Comparison of ENCODE assay signal across 24 cellular contexts in the genomic region with DNA sequence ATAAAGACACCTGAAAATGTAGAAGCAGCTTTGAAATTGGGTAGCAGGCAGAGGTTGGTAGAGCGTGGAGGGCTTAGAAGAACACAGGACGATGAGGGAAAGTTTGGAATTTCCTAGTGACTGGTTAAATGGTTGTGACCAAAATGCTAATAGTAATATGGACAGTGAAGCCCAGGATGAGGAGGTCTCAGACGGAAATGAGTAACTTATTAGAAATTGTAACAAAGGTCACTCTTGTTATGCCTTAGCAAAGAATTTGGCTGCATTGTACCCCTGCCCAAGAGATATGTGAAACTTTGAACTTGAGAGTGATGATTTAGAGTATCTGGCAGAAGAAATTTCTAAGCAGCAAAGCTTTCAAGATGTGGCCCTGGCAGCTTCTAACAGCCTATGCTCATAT.
"Had no signal": no experiment of that assay in that cellular context is flagged by ENCODE, and none has a peak within 500 bp of the region (broad histone marks: within the 10 kb centered on the region; RNA-seq: fewer than 3 reads in every experiment).

No MANE protein-coding gene starts in this region.

- H3K4me1 ChIP-seq: left ventricle myocardium inferior, stomach, testis, thyroid gland, transverse colon, upper lobe of left lung, vagina had no signal

- H3K27ac ChIP-seq: left ventricle myocardium inferior, ovary, skin epidermis, stomach, testis, thyroid gland, transverse colon, upper lobe of left lung, vagina had no signal

- H3K4me3 ChIP-seq: left ventricle myocardium inferior, lung, ovary, skin epidermis, stomach, testis, thyroid gland, transverse colon, upper lobe of left lung, vagina had no signal

- H3K36me3 ChIP-seq: left ventricle myocardium inferior, ovary, stomach, thyroid gland, transverse colon, upper lobe of left lung, vagina had no signal

- H3K9me3 ChIP-seq: ovary, stomach, testis, thyroid gland, transverse colon, upper lobe of left lung, vagina had no signal

- ATAC-seq: natural killer cell; right cardiac atrium; sciatic nerve; stimulated activated naive B cell treated with anti-CD40 and anti-IgM and Interleukin-4, amounts not matched to agents 10 μg/mL and 1 μg/mL and 100 μg/mL, for 72 hours; stimulated activated naive CD8-positive, alpha-beta T cell treated with anti-CD3 and anti-CD28 coated beads, Interleukin-15, Interleukin-2, amounts not matched to agents 100 U/mL and 50 U/mL, for 24 hours had no signal

- DNase-seq: hippocampal formation; kidney; left ventricle myocardium inferior; mesendoderm; naive B cell; natural killer cell; ovary; retina; right cardiac atrium; stimulated activated CD4-positive, alpha-beta T cell treated with anti-CD3 and anti-CD28 coated beads, Interleukin-12 subunit alpha, Interleukin-12 subunit beta, amount 100 ng/mL, for 4 hours; stimulated activated CD4-positive, alpha-beta T cell treated with anti-CD3 and anti-CD28 coated beads, Interleukin-15, amount 100 ng/mL, for 24 hours; stimulated activated CD4-positive, alpha-beta T cell treated with anti-CD3 and anti-CD28 coated beads, Interleukin-2, amount 100 ng/mL, for 24 hours; stimulated activated CD4-positive, alpha-beta T cell treated with anti-CD3 and anti-CD28 coated beads, Interleukin-4, amount 100 ng/mL, for 1 hour; stimulated activated naive B cell treated with anti-CD40 and anti-IgM and Interleukin-4, amounts not matched to agents 10 μg/mL and 1 μg/mL and 100 μg/mL, for 72 hours; stimulated activated naive CD8-positive, alpha-beta T cell treated with anti-CD3 and anti-CD28 coated beads, Interleukin-15, Interleukin-2, amounts not matched to agents 100 U/mL and 50 U/mL, for 24 hours; stomach; testis; thyroid gland; transverse colon; upper lobe of left lung had no signal

- H3K27me3 ChIP-seq: ovary, stomach, testis, thyroid gland, transverse colon, upper lobe of left lung, vagina had no signal
